ENCODE assay signal across 8 cellular contexts in genomic region chr11:96464695-96465307, GRCh38.
DNase-seq lines count a peak whose midpoint lies in the region; ATAC-seq and TF ChIP-seq lines count a peak whose summit lies in the region.

No MANE protein-coding gene starts in this region.

- H3K27ac Mint-ChIP-seq in activated CD4-positive, alpha-beta T cell treated with anti-CD3 and anti-CD28 coated beads, Interleukin-2, amount 10 ng/mL, durations not matched to agents 24 days and 14 days = no peak overlapping the region
- no peak overlapping the region for H3K27ac Mint-ChIP-seq in immature natural killer cell

- H3K27me3 ChIP-seq in suprapubic skin = peaks cover 8% of the 10 kb centered on the region

- no peak overlapping the region for H3K4me3 ChIP-seq in suprapubic skin

- no peaks in the 10 kb centered on the region for H3K36me3 Mint-ChIP-seq in activated CD4-positive, alpha-beta T cell treated with anti-CD3 and anti-CD28 coated beads, Interleukin-2, amount 10 ng/mL, durations not matched to agents 24 days and 14 days (ENCODE audit: low read depth)
- H3K36me3 Mint-ChIP-seq in immature natural killer cell = no peaks in the 10 kb centered on the region

- H3K27ac ChIP-seq in suprapubic skin = no peak overlapping the region

- peaks cover 10% of the 10 kb centered on the region for H3K4me1 ChIP-seq in suprapubic skin

- no peak overlapping the region for H3K4me3 Mint-ChIP-seq in activated CD4-positive, alpha-beta T cell treated with anti-CD3 and anti-CD28 coated beads, Interleukin-2, amount 10 ng/mL, durations not matched to agents 24 days and 14 days
- peak overlapping the region in 2 of 5 donors; percentile 62 to 63 for H3K4me3 Mint-ChIP-seq in immature natural killer cell

- no peaks in the 10 kb centered on the region for H3K36me3 ChIP-seq in suprapubic skin

- peak; percentile 90 for ATAC-seq in GM21526 (IDR thresholded peaks at IDR 0.05; ENCODE audit: low FRiP score, unreplicated experiment)

- TF ChIP-seq CTCF in suprapubic skin (IDR thresholded peaks at IDR 0.05) = peak; percentile 38 to 63

- H3K4me1 Mint-ChIP-seq in activated CD4-positive, alpha-beta T cell treated with anti-CD3 and anti-CD28 coated beads, Interleukin-2, amount 10 ng/mL, durations not matched to agents 24 days and 14 days = no peaks in the 10 kb centered on the region
- peaks cover 5 to 7% of the 10 kb centered on the region in 2 donors for H3K4me1 Mint-ChIP-seq in immature natural killer cell

- TF ChIP-seq EP300 in suprapubic skin (IDR thresholded peaks at IDR 0.05) = no peak

- DNase-seq in activated CD4-positive, alpha-beta T cell treated with anti-CD3 and anti-CD28 coated beads, Interleukin-2, amount 10 ng/mL, durations not matched to agents 24 days and 14 days = peak; percentile 66
- no peak for DNase-seq in activated CD4-positive, alpha-beta T cell treated with anti-CD3 and anti-CD28 coated beads for 1 hour
- DNase-seq in HT-29 (ENCODE audit: low spot score) = peak; percentile 71
- DNase-seq in NCI-H82 (lab: John Stamatoyannopoulos, UW) = peak; percentile 87
- DNase-seq in brain pericyte (ENCODE audit: low read depth, low spot score) = peak; percentile 22
- peak; percentile 26 to 42 (median 28) for DNase-seq in immature natural killer cell
- DNase-seq in suprapubic skin (ENCODE audit: low spot score in 2 of 2) = no peak

- no peaks in the 10 kb centered on the region for H3K9me3 Mint-ChIP-seq in activated CD4-positive, alpha-beta T cell treated with anti-CD3 and anti-CD28 coated beads, Interleukin-2, amount 10 ng/mL, durations not matched to agents 24 days and 14 days
- H3K9me3 Mint-ChIP-seq in immature natural killer cell = no peaks in the 10 kb centered on the region

- H3K27me3 Mint-ChIP-seq in activated CD4-positive, alpha-beta T cell treated with anti-CD3 and anti-CD28 coated beads, Interleukin-2, amount 10 ng/mL, durations not matched to agents 24 days and 14 days = peaks cover 12% of the 10 kb centered on the region
- H3K27me3 Mint-ChIP-seq in immature natural killer cell (ENCODE audit: low read depth in 3 of 3) = peaks cover under 1 to 14% (median 2%) of the 10 kb centered on the region in 3 donors

- intact Hi-C loops in activated CD4-positive, alpha-beta T cell treated with anti-CD3 and anti-CD28 coated beads, Interleukin-2, amount 10 ng/mL, durations not matched to agents 24 days and 14 days (cut with micrococcal nuclease) = loop anchor here (10.0 kb wide), 1 partner anchor 680 kb away; no protein-coding TSS in a partner anchor

- no peak for TF ChIP-seq POLR2A in suprapubic skin (IDR thresholded peaks at IDR 0.05)

- H3K9me3 ChIP-seq in suprapubic skin = no peaks in the 10 kb centered on the region

- 12% methylated on average over 7 of the region's 7 CpGs for WGBS in suprapubic skin

Comparison
In these comparisons a context has a peak if more than half of its experiments do, and no peak if none do; other contexts are left out.
1. DNase-seq: peak in activated CD4-positive, alpha-beta T cell treated with anti-CD3 and anti-CD28 coated beads, Interleukin-2, amount 10 ng/mL, durations not matched to agents 24 days and 14 days (single experiment), HT-29 (single experiment), NCI-H82 (single experiment), brain pericyte (single experiment) and immature natural killer cell (3 of 3); none in activated CD4-positive, alpha-beta T cell treated with anti-CD3 and anti-CD28 coated beads for 1 hour (single experiment) and suprapubic skin (0 of 2).